Comparison of ENCODE assay signal across 8 cellular contexts in genomic region chr1:200184196-200184595, GRCh38.
DNase-seq lines count a peak whose midpoint lies in the region; ATAC-seq and TF ChIP-seq lines count a peak whose summit lies in the region.

No MANE protein-coding gene starts in this region.

- no peak for TF ChIP-seq CTCF in gastroesophageal sphincter (IDR thresholded peaks at IDR 0.05)

- H3K9me3 ChIP-seq in gastroesophageal sphincter (no peaks in the 10 kb centered on the region), skeletal muscle tissue (ENCODE audit: control insufficient read depth in 3 of 3, low read length in 3 of 3) (no peaks in the 10 kb centered on the region)

- H3K4me1 ChIP-seq in gastroesophageal sphincter (peaks cover 0 to 19% (median 0%) of the 10 kb centered on the region in 3 donors), skeletal muscle tissue (ENCODE audit: control insufficient read depth in 3 of 3, insufficient read depth in 3 of 3, low read length in 3 of 3) (peaks cover 11 to 29% (median 15%) of the 10 kb centered on the region in 3 donors)

- H3K9ac ChIP-seq in skeletal muscle tissue (ENCODE audit: low read depth in 1 of 3, low read length in 3 of 3) = peak overlapping the region; percentile 40 to 55 (median 43)

- TF ChIP-seq POLR2A in gastroesophageal sphincter (IDR thresholded peaks at IDR 0.05) = no peak

- H3K36me3 ChIP-seq in gastroesophageal sphincter = no peaks in the 10 kb centered on the region
- no peaks in the 10 kb centered on the region for H3K36me3 ChIP-seq in skeletal muscle tissue (ENCODE audit: control insufficient read depth in 3 of 3, insufficient read depth in 3 of 3, low read length in 3 of 3)

- in situ Hi-C loops in KBM-7 (cut with MboI; ENCODE audit: low pct_unique_long_range_greater_than_20kb, low sequenced_read_pairs) = no loop called here

- H3K27ac ChIP-seq in gastroesophageal sphincter = peak overlapping the region in 2 of 4 donors; percentile 35 to 48
- peak overlapping the region; percentile 92 for H3K27ac ChIP-seq in skeletal muscle tissue (ENCODE audit: low read depth, low read length)

- peak; percentile 92 for ATAC-seq in gastroesophageal sphincter
- ATAC-seq in HG02973 (IDR thresholded peaks at IDR 0.05; ENCODE audit: unreplicated experiment) = no peak

- H3K27me3 ChIP-seq in gastroesophageal sphincter (no peaks in the 10 kb centered on the region), skeletal muscle tissue (ENCODE audit: control insufficient read depth in 3 of 3, insufficient read depth in 3 of 3, low read length in 3 of 3) (no peaks in the 10 kb centered on the region)

- TF ChIP-seq EP300 in gastroesophageal sphincter (IDR thresholded peaks at IDR 0.05) = no peak

- DNase-seq in AG08396 (ENCODE audit: low spot score) (peak; percentile 29), KBM-7 (peak; percentile 94), SIG-M5 (lab: John Stamatoyannopoulos, UW) (peak; percentile 72), T-helper 9 cell (no peak)
- no peak for DNase-seq in stimulated activated naive CD4-positive, alpha-beta T cell treated with Interleukin-2 at 50 U/mL for 16 hours (lab: John Stamatoyannopoulos, UW)

- H3K4me3 ChIP-seq in gastroesophageal sphincter (no peak overlapping the region), skeletal muscle tissue (ENCODE audit: low read length in 3 of 3) (peak overlapping the region in 1 of 3 donors; percentile 9)

- WGBS in gastroesophageal sphincter (ENCODE audit: low coverage in 1 of 2), 2 donors = 9 to 31% methylated on average over 3 to 4 of the region's 4 CpGs

Comparison
In these comparisons a context has a peak if more than half of its experiments do, and no peak if none do; other contexts are left out.
1. DNase-seq: peak in AG08396 (single experiment), KBM-7 (single experiment) and SIG-M5 (single experiment); none in T-helper 9 cell (single experiment) and stimulated activated naive CD4-positive, alpha-beta T cell treated with Interleukin-2 at 50 U/mL for 16 hours (single experiment).